In genomic region chr9:128361981-128362646, GRCh38 we compare ENCODE assay signal across 8 cellular contexts.
DNase-seq lines count a peak whose midpoint lies in the region; ATAC-seq and TF ChIP-seq lines count a peak whose summit lies in the region.

No MANE protein-coding gene starts in this region.

- peak; percentile 84 for DNase-seq in NCI-H2196 treated with DMSO at 0.1 percent for 48 hours (lab: John Stamatoyannopoulos, UW; ENCODE audit: unreplicated experiment)
- DNase-seq in activated CD4-positive, CD25-positive, alpha-beta regulatory T cell treated with anti-CD3 and anti-CD28 coated beads, Interleukin-2, amount 50 U/mL, for 16 hours (ENCODE audit: low read depth, low spot score): peak; percentile 50
- peak; percentile 93 for DNase-seq in cerebellar cortex (ENCODE audit: low spot score)
- DNase-seq in kidney glomerular epithelial cell (lab: John Stamatoyannopoulos, UW): peak; percentile 86
- DNase-seq in stimulated activated CD4-positive, alpha-beta T cell treated with anti-CD3 and anti-CD28 coated beads, Interleukin-15, amount 100 ng/mL, for 48 hours (ENCODE audit: low read depth in 2 of 2): peak; percentile 52 to 60

- ATAC-seq in HG02981 (IDR thresholded peaks at IDR 0.05; ENCODE audit: unreplicated experiment): peak; percentile 50
- no peak for ATAC-seq in GM19467 (IDR thresholded peaks at IDR 0.05; ENCODE audit: unreplicated experiment)

- peak; percentile 95 for TF ChIP-seq CTCF in GM12872 (IDR thresholded peaks at IDR 0.05; ENCODE audit: insufficient read depth, low read depth, low read length)
